ENCODE assay signal across 8 cellular contexts in the genomic region with DNA sequence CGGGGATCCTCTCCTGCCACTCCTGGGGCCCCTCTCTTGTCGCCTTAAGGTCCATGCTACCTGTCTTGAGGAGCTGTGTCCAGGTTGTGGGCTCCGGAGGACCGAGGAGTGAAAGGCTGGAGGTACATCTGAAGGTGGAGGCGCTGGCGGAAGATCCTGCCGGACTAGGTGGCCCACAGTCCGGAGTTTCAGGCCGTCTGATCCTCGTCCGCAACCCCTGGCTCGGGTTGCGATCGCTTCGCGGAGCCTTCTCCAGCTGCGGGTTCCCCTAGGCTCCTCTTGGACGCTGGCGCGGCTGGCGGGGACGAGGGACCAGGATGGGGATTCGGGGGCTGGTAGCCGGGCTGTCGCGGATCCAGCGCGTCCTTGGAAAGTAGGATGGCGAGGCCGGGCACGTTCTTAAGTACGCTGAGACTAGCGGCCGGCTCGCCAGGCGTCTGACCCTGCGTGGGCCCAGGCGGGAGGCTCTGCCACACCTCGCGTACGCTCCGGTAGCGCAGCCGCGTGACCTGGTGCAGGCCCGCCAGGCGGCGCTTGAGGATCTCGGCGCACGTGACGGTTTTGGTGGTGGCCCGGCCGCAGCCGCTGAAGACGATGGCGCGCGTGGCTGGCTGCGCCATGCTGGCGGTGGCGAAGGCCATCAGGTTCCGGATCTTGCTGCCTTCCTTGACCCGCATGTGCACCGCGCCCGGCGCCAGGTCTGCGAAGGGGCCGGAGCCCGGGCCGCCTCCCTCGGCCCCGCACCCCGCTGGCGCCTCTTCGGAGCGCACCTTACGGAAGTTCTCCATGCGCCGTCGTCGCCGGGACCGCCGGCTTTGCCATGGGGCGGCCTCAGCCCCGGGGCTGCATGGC. TPM values are rescaled to one million over a fixed set of nuclear protein-coding genes. Genes with fewer than 3 reads are reported as not detected.
DNase-seq lines count a peak whose midpoint lies in the region; ATAC-seq, FAIRE-seq and TF ChIP-seq lines count a peak whose summit lies in the region.

No MANE protein-coding gene starts in this region.

- peaks cover 19 to 59% (median 49%) of the 10 kb centered on the region in 3 experiments for H3K27me3 ChIP-seq in neuronal stem cell (ENCODE audit: control insufficient read depth in 3 of 3, insufficient read depth in 3 of 3, low read depth in 1 of 3, low read length in 3 of 3)
- peaks cover 16% of the 10 kb centered on the region for H3K27me3 ChIP-seq in suprapubic skin

- no peaks in the 10 kb centered on the region for H3K79me1 ChIP-seq in neuronal stem cell (ENCODE audit: low read depth, low read length)

- peak overlapping the region; percentile 79 for H3K9ac ChIP-seq in neuronal stem cell (ENCODE audit: low read depth, low read length, poor library complexity)

- H2BK12ac ChIP-seq in neuronal stem cell (ENCODE audit: low read length), result no peak overlapping the region

- peak overlapping the region; percentile 76 for H3K23ac ChIP-seq in neuronal stem cell (ENCODE audit: low read depth, low read length, poor library complexity)

- no peak for TF ChIP-seq EP300 in suprapubic skin (IDR thresholded peaks at IDR 0.05)

- peaks cover 16 to 23% of the 10 kb centered on the region in 2 donors for H3K4me1 ChIP-seq in neuronal stem cell (ENCODE audit: control insufficient read depth in 2 of 2, insufficient read depth in 1 of 2, low read depth in 1 of 2, low read length in 2 of 2)
- H3K4me1 ChIP-seq in suprapubic skin, result peaks cover 58% of the 10 kb centered on the region

- peak; percentile 45 for FAIRE-seq in GM12891 (lab: Jason Lieb, UNC)

- H3K9me3 ChIP-seq in neuronal stem cell (replicated peaks in 1 of 2; ENCODE audit: control insufficient read depth in 2 of 2, insufficient read depth in 1 of 2, low read depth in 1 of 2, low read length in 2 of 2), result no peaks in the 10 kb centered on the region
- H3K9me3 ChIP-seq in suprapubic skin, result no peaks in the 10 kb centered on the region

- peak overlapping the region; percentile 100 for H2AFZ ChIP-seq in neuronal stem cell (ENCODE audit: low read length)

- peak overlapping the region; percentile 46 to 61 for H3K4me3 ChIP-seq in foreskin fibroblast (ENCODE audit: low read depth in 1 of 2, low read length in 2 of 2)
- H3K4me3 ChIP-seq in neuronal stem cell (ENCODE audit: low read length in 2 of 2), result peak overlapping the region; percentile 67 to 81
- H3K4me3 ChIP-seq in suprapubic skin, result peak overlapping the region; percentile 56

- TF ChIP-seq CTCF in foreskin fibroblast (IDR thresholded peaks at IDR 0.05; ENCODE audit: low read depth, low read length), result peak; percentile 37
- peak; percentile 2 to 47 for TF ChIP-seq CTCF in suprapubic skin (IDR thresholded peaks at IDR 0.05)

- no peak overlapping the region for H3K27ac ChIP-seq in neuronal stem cell (replicated peaks; ENCODE audit: low read length)
- H3K27ac ChIP-seq in suprapubic skin, result peak overlapping the region; percentile 78

- H2AK5ac ChIP-seq in neuronal stem cell (ENCODE audit: low read depth, low read length), result no peak overlapping the region

- no peak for TF ChIP-seq POLR2A in GM12891 (IDR thresholded peaks at IDR 0.05; ENCODE audit: low read depth, low read length)
- TF ChIP-seq POLR2A in suprapubic skin (IDR thresholded peaks at IDR 0.05), result no peak

- H2BK15ac ChIP-seq in neuronal stem cell (ENCODE audit: low read length), result peak overlapping the region; percentile 98

- H3K4me2 ChIP-seq in neuronal stem cell (ENCODE audit: insufficient read depth, low read length, poor library complexity, severe bottlenecking), result peak overlapping the region; percentile 89

- WGBS in neuronal stem cell (ENCODE audit: extremely low coverage in 2 of 2, insufficient read length in 2 of 2, insufficient replicate concordance in 1 of 2), 2 donors, result no CpG with 5 or more reads among the region's 88 CpGs
- 13% methylated on average over 62 of the region's 88 CpGs for WGBS in suprapubic skin

- in situ Hi-C loops in KBM-7 (cut with MboI; ENCODE audit: low pct_unique_long_range_greater_than_20kb, low sequenced_read_pairs), result loop anchor here (25.0 kb wide), 1 partner anchor 319 kb away; no protein-coding TSS in a partner anchor

- peak overlapping the region; percentile 87 for H4K8ac ChIP-seq in neuronal stem cell (ENCODE audit: low read depth, low read length)

- H3K14ac ChIP-seq in neuronal stem cell (ENCODE audit: low read length), result no peak overlapping the region

- no peak overlapping the region for H2BK5ac ChIP-seq in neuronal stem cell (ENCODE audit: low read length)

- peak; percentile 36 for ATAC-seq in HG02763 (IDR thresholded peaks at IDR 0.05; ENCODE audit: unreplicated experiment)

- peak overlapping the region; percentile 98 for H3K18ac ChIP-seq in neuronal stem cell (ENCODE audit: low read length)

- DNase-seq in GM12891 (ENCODE audit: insufficient read length, low spot score) (no peak), NOMO-1 treated with DMSO at 0.1 percent for 48 hours (lab: John Stamatoyannopoulos, UW; ENCODE audit: unreplicated experiment) (peak; percentile 41), foreskin fibroblast (peak; percentile 72 to 85), neuronal stem cell (ENCODE audit: low spot score) (peak; percentile 65), suprapubic skin (ENCODE audit: low spot score in 2 of 2) (peak; percentile 90 to 92), KBM-7 (no peak)
- DNase-seq in activated effector memory CD4-positive, alpha-beta T cell treated with Interleukin-2 at 50 U/mL for 16 hours, result peak; percentile 43

- H3K36me3 ChIP-seq in neuronal stem cell (replicated peaks in 1 of 2; ENCODE audit: control insufficient read depth in 2 of 2, insufficient read depth in 2 of 2, low read length in 2 of 2) (no peaks in the 10 kb centered on the region), suprapubic skin (no peaks in the 10 kb centered on the region)

- H2BK120ac ChIP-seq in neuronal stem cell (ENCODE audit: low read depth, low read length), result no peak overlapping the region

- H4K91ac ChIP-seq in neuronal stem cell (ENCODE audit: low read depth, low read length, poor library complexity), result no peak overlapping the region

- no peak overlapping the region for H3K4ac ChIP-seq in neuronal stem cell (ENCODE audit: low read length)

TF ChIP-seq in GM12891, 5 proteins besides CTCF, POLR2A, EP300 and RAD21:
- TF ChIP-seq PAX5 (IDR thresholded peaks at IDR 0.05; ENCODE audit: insufficient read depth, low read length, severe bottlenecking) (peak; percentile 8), POU2F2 (IDR thresholded peaks at IDR 0.05; ENCODE audit: low read depth, low read length) (no peak)

RNA-seq across cellular contexts. Expression of a gene that starts 0.6 kb away (rescaled TPM):
- polyA plus RNA-seq in GM12891 (2012; ENCODE audit: low read depth, missing spikeins), result 1.7 TPM
- 4.1 TPM for polyA plus RNA-seq in neuronal stem cell (2013, experiment 1 of 2)
- 4.0 TPM for polyA plus RNA-seq in neuronal stem cell (2013, experiment 2 of 2)
- 1 to 10 TPM; 3.5 to 7.8 (median 6.1) TPM for total RNA-seq in suprapubic skin

RNA-seq across cellular contexts. Expression of a gene that starts 18.1 kb away (rescaled TPM):
- 564 TPM for polyA plus RNA-seq in GM12891 (2012; ENCODE audit: low read depth, missing spikeins)
- polyA plus RNA-seq in neuronal stem cell (2013, experiment 1 of 2), result 306 TPM
- polyA plus RNA-seq in neuronal stem cell (2013, experiment 2 of 2), result 291 TPM
- total RNA-seq in suprapubic skin, result 100 to 1,000 TPM; 114 to 130 (median 122) TPM

RNA-seq across cellular contexts. Expression of a gene that starts 39.3 kb away (rescaled TPM):
- polyA plus RNA-seq in GM12891 (2012; ENCODE audit: low read depth, missing spikeins), result 5.6 TPM
- polyA plus RNA-seq in neuronal stem cell (2013, experiment 1 of 2), result 28.0 TPM
- polyA plus RNA-seq in neuronal stem cell (2013, experiment 2 of 2), result 27.3 TPM
- total RNA-seq in suprapubic skin, result 1 to 10 TPM in 3 of 4 donors, under 1 TPM in 1; 0.53 to 4.5 (median 2.7) TPM

RNA-seq across cellular contexts. Expression of a gene that starts 49.4 kb away (rescaled TPM):
- polyA plus RNA-seq in GM12891 (2012; ENCODE audit: low read depth, missing spikeins), result 22.6 TPM
- 63.9 TPM for polyA plus RNA-seq in neuronal stem cell (2013, experiment 1 of 2)
- 61.0 TPM for polyA plus RNA-seq in neuronal stem cell (2013, experiment 2 of 2)
- total RNA-seq in suprapubic skin, result 10 to 100 TPM; 49.4 to 96.2 (median 68.0) TPM

Comparison
In these comparisons a context has a peak if more than half of its experiments do, and no peak if none do; other contexts are left out.
1. DNase-seq: peak in NOMO-1 treated with DMSO at 0.1 percent for 48 hours (single experiment), activated effector memory CD4-positive, alpha-beta T cell treated with Interleukin-2 at 50 U/mL for 16 hours (single experiment), foreskin fibroblast (2 of 2), neuronal stem cell (single experiment) and suprapubic skin (2 of 2); none in GM12891 (single experiment) and KBM-7 (single experiment).
2. Peak in every context shown above with its lines, with median percentiles within 50 percentile points of each other: H3K4me3 ChIP-seq.